16 cellular contexts compared by ENCODE assay signal in the genomic region with DNA sequence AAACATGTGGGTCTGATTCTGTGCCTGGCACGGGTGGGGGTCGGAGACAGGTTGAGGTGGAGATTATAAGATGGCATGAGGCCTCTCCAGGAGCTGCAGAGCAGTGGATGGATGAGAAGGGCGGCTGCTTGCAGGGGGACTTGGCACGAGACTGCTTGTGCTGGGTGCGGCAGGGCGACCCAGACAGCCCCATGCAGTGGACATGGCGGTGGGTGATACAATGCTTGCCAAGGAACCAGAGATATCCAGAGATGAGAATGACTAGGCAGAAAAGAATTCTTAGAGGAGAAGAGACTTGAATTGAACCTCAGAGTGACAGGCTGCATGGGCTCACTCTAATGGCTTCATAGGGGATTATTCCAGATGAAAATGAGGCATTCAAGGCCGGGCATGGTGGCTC.
A peak's percentile ranks its signal among the peaks of the same experiment; 100 is the strongest.
DNase-seq lines count a peak whose midpoint lies in the region; ATAC-seq and TF ChIP-seq lines count a peak whose summit lies in the region.
"Had no signal": no experiment of that assay in that cellular context is flagged by ENCODE, and none has a peak within 500 bp of the region (broad histone marks: within the 10 kb centered on the region; RNA-seq: fewer than 3 reads in every experiment).

No MANE protein-coding gene starts in this region.

- peaks cover 9% of the 10 kb centered on the region for H3K4me1 Mint-ChIP-seq in mesothelial cell of epicardium
- H3K4me1 Mint-ChIP-seq: central memory CD8-positive, alpha-beta T cell had no signal

- peak; percentile 13 for DNase-seq in NCI-H82 (lab: John Stamatoyannopoulos, UW)
- DNase-seq in NCI-H82 treated with DMSO at 0.1 percent for 48 hours (lab: John Stamatoyannopoulos, UW; ENCODE audit: unreplicated experiment): no peak
- DNase-seq in coronary artery (ENCODE audit: low spot score): no peak
- DNase-seq in mesothelial cell of epicardium (ENCODE audit: low spot score in 2 of 2, unreplicated experiment in 2 of 2): no peak
- DNase-seq in thyroid gland: no peak
- DNase-seq in RPMI8226: no peak
- DNase-seq: activated CD4-positive, alpha-beta T cell treated with anti-CD3 and anti-CD28 coated beads for 48 hours; activated CD8-positive, alpha-beta memory T cell treated with anti-CD3 and anti-CD28 coated beads, Interleukin-2, amount 50 U/mL, for 48 hours; activated naive CD4-positive, alpha-beta T cell treated with anti-CD3 and anti-CD28 coated beads for 36 hours; NCI-H146; NCI-H226 had no signal

- no peaks in the 10 kb centered on the region for H3K27me3 ChIP-seq in thyroid gland

- H3K36me3 Mint-ChIP-seq in mesothelial cell of epicardium: peaks cover under 1% of the 10 kb centered on the region

- intact Hi-C loops in thyroid gland (cut with DNase I): no loop called here

- ATAC-seq in GM19023 (IDR thresholded peaks at IDR 0.05; ENCODE audit: unreplicated experiment): no peak
- ATAC-seq in GM19328 (IDR thresholded peaks at IDR 0.05; ENCODE audit: unreplicated experiment): no peak

- 84 to 93% methylated on average over 8 of the region's 8 CpGs for WGBS in thyroid gland, 2 donors

- TF ChIP-seq POLR2A in thyroid gland (IDR thresholded peaks at IDR 0.05): no peak

- H3K4me1 ChIP-seq in thyroid gland: peaks cover 22 to 38% of the 10 kb centered on the region in 2 donors

- H3K27me3 Mint-ChIP-seq in mesothelial cell of epicardium (ENCODE audit: low read depth): no peaks in the 10 kb centered on the region
- H3K27me3 Mint-ChIP-seq: central memory CD8-positive, alpha-beta T cell; progenitor cell of endocrine pancreas had no signal

- peak overlapping the region; percentile 3 for H3K27ac Mint-ChIP-seq in mesothelial cell of epicardium
- H3K27ac Mint-ChIP-seq: activated naive CD4-positive, alpha-beta T cell treated with anti-CD3 and anti-CD28 coated beads for 36 hours; progenitor cell of endocrine pancreas had no signal

- TF ChIP-seq CTCF in coronary artery (IDR thresholded peaks at IDR 0.05): no peak
- TF ChIP-seq CTCF in mesothelial cell of epicardium (IDR thresholded peaks at IDR 0.05; ENCODE audit: unreplicated experiment): no peak
- TF ChIP-seq CTCF in thyroid gland (IDR thresholded peaks at IDR 0.05): no peak

- no peaks in the 10 kb centered on the region for H3K9me3 Mint-ChIP-seq in mesothelial cell of epicardium
- H3K9me3 Mint-ChIP-seq: activated naive CD4-positive, alpha-beta T cell treated with anti-CD3 and anti-CD28 coated beads for 36 hours; central memory CD8-positive, alpha-beta T cell had no signal

- no peaks in the 10 kb centered on the region for H3K9me3 ChIP-seq in thyroid gland

- H3K4me3 Mint-ChIP-seq in mesothelial cell of epicardium: no peak overlapping the region
- H3K4me3 Mint-ChIP-seq: activated naive CD4-positive, alpha-beta T cell treated with anti-CD3 and anti-CD28 coated beads for 36 hours; central memory CD8-positive, alpha-beta T cell had no signal

- no peaks in the 10 kb centered on the region for H3K36me3 ChIP-seq in thyroid gland

- H3K4me3 ChIP-seq in coronary artery (no peak overlapping the region), thyroid gland (replicated peaks in 1 of 3) (no peak overlapping the region)

- H3K27ac ChIP-seq in coronary artery (peak overlapping the region; percentile 87 to 92), thyroid gland (peak overlapping the region in 2 of 3 donors; percentile 82 to 86)
- H3K27ac ChIP-seq: 22Rv1 had no signal
